In the genomic region with DNA sequence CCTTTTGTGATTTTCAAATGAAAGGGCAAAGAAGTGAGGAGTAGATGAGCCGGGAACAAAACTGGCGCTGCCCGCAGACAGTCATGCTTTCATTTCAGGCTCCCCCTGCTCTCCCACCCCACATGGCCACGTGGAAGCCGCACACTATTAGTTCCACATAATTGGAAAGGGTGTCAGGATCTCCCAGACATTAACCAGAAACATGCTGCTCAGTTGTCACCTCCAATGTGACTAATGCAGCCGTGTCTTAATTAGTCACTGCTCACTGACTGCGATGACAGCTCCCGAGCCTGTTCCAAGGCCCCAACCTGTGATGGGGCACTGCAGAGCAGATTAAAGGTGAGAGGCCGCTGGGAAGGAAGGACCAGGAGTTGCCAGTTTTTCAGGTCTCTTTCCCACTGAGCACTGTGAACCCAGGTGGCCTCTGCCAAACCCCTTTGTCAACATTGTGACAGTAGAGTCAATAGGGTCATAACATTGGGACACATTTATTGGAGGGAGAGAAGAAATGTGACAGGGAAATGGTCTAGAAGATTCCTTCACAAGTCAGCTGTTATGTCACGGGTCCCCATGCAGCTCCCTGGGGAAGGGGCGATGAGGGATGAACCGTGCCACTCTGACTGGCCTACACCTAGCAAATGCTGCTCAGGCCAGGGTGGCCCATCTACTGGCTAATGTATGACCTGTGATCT, we compare ENCODE assay signal across 13 cellular contexts. TPM values are rescaled to one million over a fixed set of nuclear protein-coding genes. Genes with fewer than 3 reads are reported as not detected.
DNase-seq lines count a peak whose midpoint lies in the region; ATAC-seq, FAIRE-seq and TF ChIP-seq lines count a peak whose summit lies in the region.
"Had no signal": no experiment of that assay in that cellular context is flagged by ENCODE, and none has a peak within 500 bp of the region (broad histone marks: within the 10 kb centered on the region; RNA-seq: fewer than 3 reads in every experiment).

No MANE protein-coding gene starts in this region.

- H3K27ac ChIP-seq in vagina (peak overlapping the region; percentile 31), WERI-Rb-1 (no peak overlapping the region)

- intact Hi-C loops in left colon (cut with DNase I, micrococcal nuclease) (no loop called here), vagina (cut with DNase I) (no loop called here)

- DNase-seq in stimulated activated CD4-positive, alpha-beta T cell treated with anti-CD3 and anti-CD28 coated beads, Interleukin-1b, Interleukin-23, amount 100 ng/mL, for 48 hours: peak; percentile 31
- no peak for DNase-seq in stimulated activated CD4-positive, alpha-beta T cell treated with anti-CD3 and anti-CD28 coated beads, Interleukin-4, amount 100 ng/mL, for 4 hours
- DNase-seq in bronchial epithelial cell (ENCODE audit: low read depth) (peak; percentile 67), left colon (no peak), vagina (ENCODE audit: extremely low spot score in 2 of 2) (no peak), WERI-Rb-1 (no peak), CD1c-positive myeloid dendritic cell (ENCODE audit: extremely low spot score) (no peak)
- DNase-seq: activated CD8-positive, alpha-beta memory T cell treated with anti-CD3 and anti-CD28 coated beads, Interleukin-2, amount 10 ng/mL, durations not matched to agents 7 days and 5 days; central memory CD4-positive, alpha-beta T cell; KG1; NCI-H446 treated with DMSO at 0.1 percent for 48 hours had no signal

- peaks cover 18% of the 10 kb centered on the region for H3K4me1 ChIP-seq in vagina

- H3K9me3 ChIP-seq in vagina: no peaks in the 10 kb centered on the region
- no peaks in the 10 kb centered on the region for H3K9me3 ChIP-seq in WERI-Rb-1 (ENCODE audit: severe bottlenecking)
- H3K9me3 ChIP-seq: gastroesophageal sphincter had no signal

- peaks cover 1% of the 10 kb centered on the region for H3K36me3 ChIP-seq in bronchial epithelial cell (ENCODE audit: control insufficient read depth, insufficient read depth, low read length)
- H3K36me3 ChIP-seq in vagina: no peaks in the 10 kb centered on the region
- no peaks in the 10 kb centered on the region for H3K36me3 ChIP-seq in WERI-Rb-1

- H3K4me3 ChIP-seq in bronchial epithelial cell (ENCODE audit: low read depth, low read length) (no peak overlapping the region), vagina (no peak overlapping the region), WERI-Rb-1 (ENCODE audit: low read depth, low read length) (no peak overlapping the region)
- H3K4me3 ChIP-seq: gastroesophageal sphincter had no signal

- no peaks in the 10 kb centered on the region for H3K27me3 ChIP-seq in bronchial epithelial cell (ENCODE audit: control insufficient read depth, insufficient read depth, low read length)
- no peaks in the 10 kb centered on the region for H3K27me3 ChIP-seq in vagina
- no peaks in the 10 kb centered on the region for H3K27me3 ChIP-seq in WERI-Rb-1 (ENCODE audit: insufficient read depth, low read depth, severe bottlenecking)
- H3K27me3 ChIP-seq: gastroesophageal sphincter had no signal

- no peak for TF ChIP-seq POLR2A in vagina (IDR thresholded peaks at IDR 0.05)

- peak; percentile 42 for ATAC-seq in left colon
- ATAC-seq in HG02759 (IDR thresholded peaks at IDR 0.05; ENCODE audit: unreplicated experiment): no peak
- ATAC-seq: activated CD8-positive, alpha-beta memory T cell treated with anti-CD3 and anti-CD28 coated beads, Interleukin-2, amount 10 ng/mL, durations not matched to agents 7 days and 5 days had no signal

- TF ChIP-seq CTCF in bronchial epithelial cell (IDR thresholded peaks at IDR 0.05; ENCODE audit: insufficient read depth, low read length, severe bottlenecking) (no peak), vagina (IDR thresholded peaks at IDR 0.05) (no peak), WERI-Rb-1 (IDR thresholded peaks at IDR 0.05; ENCODE audit: low read depth, low read length) (no peak)

- FAIRE-seq in bronchial epithelial cell (lab: Jason Lieb, UNC): peak; percentile 95

RNA-seq across cellular contexts. Expression of a gene that starts 38.6 kb away (rescaled TPM):
- total RNA-seq in bronchial epithelial cell: 7.6 and 8.1 TPM in 2 replicates
- total RNA-seq in left colon: 10 to 100 TPM; 18.8 to 32.0 TPM
- total RNA-seq in vagina: 9.1 TPM

RNA-seq across cellular contexts. Expression of a gene that starts 45.8 kb away (rescaled TPM):
- 11.4 and 15.5 TPM in 2 replicates for total RNA-seq in bronchial epithelial cell
- total RNA-seq in left colon: 10 to 100 TPM; 13.1 to 14.1 TPM
- 13.8 TPM for total RNA-seq in vagina

Comparison
In these comparisons a context has a peak if more than half of its experiments do, and no peak if none do; other contexts are left out.
1. DNase-seq: peak in stimulated activated CD4-positive, alpha-beta T cell treated with anti-CD3 and anti-CD28 coated beads, Interleukin-1b, Interleukin-23, amount 100 ng/mL, for 48 hours (single experiment) and bronchial epithelial cell (single experiment); none in stimulated activated CD4-positive, alpha-beta T cell treated with anti-CD3 and anti-CD28 coated beads, Interleukin-4, amount 100 ng/mL, for 4 hours (0 of 2), left colon (0 of 2), vagina (0 of 2), WERI-Rb-1 (single experiment) and CD1c-positive myeloid dendritic cell (single experiment).